ENCODE assay signal across 1 cellular context in genomic region chr12:120472521-120472920, GRCh38.
TF ChIP-seq lines count a peak whose summit lies in the region.

No MANE protein-coding gene starts in this region.

TF ChIP-seq in IMR-90, 13 proteins besides CTCF, POLR2A, EP300 and RAD21:
- TF ChIP-seq MAZ (IDR thresholded peaks at IDR 0.05; ENCODE audit: borderline replicate concordance, low read depth, low read length), result no peak
- peak; percentile 56 for TF ChIP-seq CEBPB (IDR thresholded peaks at IDR 0.05; ENCODE audit: low read depth, low read length)
- no peak for TF ChIP-seq NFE2L2 (IDR thresholded peaks at IDR 0.05; ENCODE audit: low read depth, low read length)
- no peak for TF ChIP-seq RFX5 (IDR thresholded peaks at IDR 0.05; ENCODE audit: low read depth, low read length)
